In genomic region chr2:68157002-68157401, GRCh38 we compare ENCODE assay signal across 8 cellular contexts. TPM values are rescaled to one million over a fixed set of nuclear protein-coding genes. Genes with fewer than 3 reads are reported as not detected.
DNase-seq lines count a peak whose midpoint lies in the region; ATAC-seq, FAIRE-seq and TF ChIP-seq lines count a peak whose summit lies in the region.

No MANE protein-coding gene starts in this region.

- peak overlapping the region; percentile 69 for H3K27ac ChIP-seq in PC-9
- peak overlapping the region; percentile 83 for H3K27ac ChIP-seq in endothelial cell of umbilical vein (ENCODE audit: insufficient read depth, low read depth, low read length)

- CTCF ChIA-PET in activated CD4-positive, alpha-beta T cell treated with anti-CD3 and anti-CD28 coated beads, Interleukin-2, amount 10 ng/mL, durations not matched to agents 7 days and 5 days (lab: Charles Lee) = interaction anchor here (0.6 to 2.2 kb wide), 9 partner anchors 9 to 126 kb away, joined by 3 to 9 read pairs (median 3); no protein-coding TSS in a partner anchor
- CTCF ChIA-PET in PC-9 (lab: Charles Lee) (no interaction called here), endothelial cell of umbilical vein (lab: Charles Lee) (interaction anchor here (0.7 to 2.7 kb wide), 10 partner anchors 24 to 285 kb away, joined by 3 to 13 read pairs (median 6); partner anchors contain the start of gene PPP3R1)

- DNase-seq in activated CD4-positive, alpha-beta T cell treated with anti-CD3 and anti-CD28 coated beads, Interleukin-2, amount 10 ng/mL, durations not matched to agents 7 days and 5 days = no peak
- no peak for DNase-seq in activated CD4-positive, alpha-beta T cell treated with anti-CD3 and anti-CD28 coated beads, Interleukin-2, amount 50 U/mL, for 1 hour
- DNase-seq in PC-9 = no peak
- no peak for DNase-seq in endothelial cell of umbilical vein (ENCODE audit: low read depth, low spot score)
- DNase-seq in natural killer cell = no peak
- DNase-seq in NCI-H2107 treated with DMSO at 0.1 percent for 48 hours (lab: John Stamatoyannopoulos, UW; ENCODE audit: unreplicated experiment) = no peak
- no peak for DNase-seq in middle frontal gyrus (ENCODE audit: extremely low spot score, low spot score)

- no peak for FAIRE-seq in endothelial cell of umbilical vein (lab: Jason Lieb, UNC)

- POLR2A ChIA-PET in activated CD4-positive, alpha-beta T cell treated with anti-CD3 and anti-CD28 coated beads, Interleukin-2, amount 10 ng/mL, durations not matched to agents 7 days and 5 days (lab: Charles Lee) = interaction anchor here (0.7 kb wide), 1 partner anchor 32 kb away, joined by 3 read pairs; no protein-coding TSS in a partner anchor
- POLR2A ChIA-PET in PC-9 (lab: Charles Lee; ENCODE audit: unreplicated experiment) (interaction anchor here (0.6 to 1.1 kb wide), 5 partner anchors 9 to 1722 kb away, joined by 3 to 15 read pairs (median 6); partner anchors contain the start of gene C1D), endothelial cell of umbilical vein (lab: Charles Lee) (interaction anchor here (1.3 kb wide), 1 partner anchor 13 kb away, joined by 3 read pairs; no protein-coding TSS in a partner anchor)

- TF ChIP-seq CTCF in PC-9 (conservative IDR thresholded peaks at IDR 0.05) = no peak
- no peak for TF ChIP-seq CTCF in endothelial cell of umbilical vein (IDR thresholded peaks at IDR 0.05; ENCODE audit: extremely low read depth in 1 of 2, insufficient read depth in 1 of 2, low read depth in 1 of 2, low read length in 2 of 2)
- no peak for TF ChIP-seq CTCF in natural killer cell (IDR thresholded peaks at IDR 0.05)

- H3K79me2 ChIP-seq in PC-9 (ENCODE audit: low read depth) = peaks cover 65% of the 10 kb centered on the region
- H3K79me2 ChIP-seq in endothelial cell of umbilical vein (ENCODE audit: control insufficient read depth, insufficient read depth, low read length) = peaks cover 49% of the 10 kb centered on the region

- H2AFZ ChIP-seq in PC-9 (peak overlapping the region; percentile 93), endothelial cell of umbilical vein (ENCODE audit: low read depth, low read length) (peak overlapping the region; percentile 73)

- H3K27me3 ChIP-seq in PC-9 (ENCODE audit: insufficient read depth, low read depth) = no peaks in the 10 kb centered on the region
- no peaks in the 10 kb centered on the region for H3K27me3 ChIP-seq in endothelial cell of umbilical vein (ENCODE audit: control insufficient read depth in 2 of 2, insufficient read depth in 2 of 2, low read length in 2 of 2)

- no peak for TF ChIP-seq POLR2A in endothelial cell of umbilical vein (IDR thresholded peaks at IDR 0.05; ENCODE audit: low read depth, low read length)

- no peaks in the 10 kb centered on the region for H3K9me1 ChIP-seq in endothelial cell of umbilical vein (replicated peaks; ENCODE audit: control insufficient read depth, extremely low read depth, insufficient read depth, low read length)

- peak overlapping the region; percentile 94 for H3K4me3 Mint-ChIP-seq in activated CD4-positive, alpha-beta T cell treated with anti-CD3 and anti-CD28 coated beads, Interleukin-2, amount 10 ng/mL, durations not matched to agents 7 days and 5 days
- H3K4me3 Mint-ChIP-seq in natural killer cell = peak overlapping the region; percentile 100

- peak overlapping the region; percentile 88 for H3K9ac ChIP-seq in endothelial cell of umbilical vein (replicated peaks; ENCODE audit: extremely low read depth, insufficient read depth, low read length)

- no peaks in the 10 kb centered on the region for H3F3A ChIP-seq in PC-9 (ENCODE audit: insufficient read depth, low read depth)

- no peaks in the 10 kb centered on the region for H3K9me3 Mint-ChIP-seq in activated CD4-positive, alpha-beta T cell treated with anti-CD3 and anti-CD28 coated beads, Interleukin-2, amount 10 ng/mL, durations not matched to agents 7 days and 5 days
- H3K9me3 Mint-ChIP-seq in natural killer cell = no peaks in the 10 kb centered on the region

- H3K36me3 Mint-ChIP-seq in activated CD4-positive, alpha-beta T cell treated with anti-CD3 and anti-CD28 coated beads, Interleukin-2, amount 10 ng/mL, durations not matched to agents 7 days and 5 days (ENCODE audit: low read depth) = peaks cover 18% of the 10 kb centered on the region
- peaks cover 9% of the 10 kb centered on the region for H3K36me3 Mint-ChIP-seq in natural killer cell

- H4K20me1 ChIP-seq in PC-9 (ENCODE audit: insufficient read depth) = no peaks in the 10 kb centered on the region
- H4K20me1 ChIP-seq in endothelial cell of umbilical vein (replicated peaks; ENCODE audit: control insufficient read depth, extremely low read depth, insufficient read depth, low read length) = no peaks in the 10 kb centered on the region

- H3K36me3 ChIP-seq in PC-9 (ENCODE audit: low read depth) (peaks cover 13% of the 10 kb centered on the region), endothelial cell of umbilical vein (ENCODE audit: control insufficient read depth in 2 of 2, extremely low read depth in 1 of 2, insufficient read depth in 2 of 2, low read length in 2 of 2) (peaks cover under 1 to 13% of the 10 kb centered on the region in 2 experiments)

- peak overlapping the region; percentile 100 for H3K27ac Mint-ChIP-seq in activated CD4-positive, alpha-beta T cell treated with anti-CD3 and anti-CD28 coated beads, Interleukin-2, amount 10 ng/mL, durations not matched to agents 7 days and 5 days
- H3K27ac Mint-ChIP-seq in natural killer cell = peak overlapping the region; percentile 96 to 100

- H3K4me1 ChIP-seq in PC-9 (replicated peaks; ENCODE audit: insufficient read depth) (peaks cover 14% of the 10 kb centered on the region), endothelial cell of umbilical vein (ENCODE audit: control insufficient read depth, extremely low read depth, insufficient read depth, low read length) (peaks cover 21% of the 10 kb centered on the region)

- H3K9me3 ChIP-seq in PC-9 (ENCODE audit: insufficient read depth, low read depth) = no peaks in the 10 kb centered on the region
- H3K9me3 ChIP-seq in endothelial cell of umbilical vein (replicated peaks; ENCODE audit: control insufficient read depth, insufficient read depth, low read length) = no peaks in the 10 kb centered on the region

- peak overlapping the region; percentile 93 for H3K4me2 ChIP-seq in PC-9
- H3K4me2 ChIP-seq in endothelial cell of umbilical vein (ENCODE audit: insufficient read depth, low read length) = peak overlapping the region; percentile 92

- intact Hi-C loops in PC-9 (cut with micrococcal nuclease; ENCODE audit: unreplicated experiment) = loop anchor here (1.0 kb wide), 1 partner anchor 95 kb away; the partner anchor contains the start of gene PPP3R1
- intact Hi-C loops in endothelial cell of umbilical vein (cut with micrococcal nuclease) = loop anchor here (1.0 kb wide), 4 partner anchors 35 to 310 kb away; partner anchors contain the start of genes APLF, FBXO48 and PPP3R1
- intact Hi-C loops in natural killer cell (cut with micrococcal nuclease) = loop anchor here (1.0 kb wide), 2 partner anchors 95 to 310 kb away; partner anchors contain the start of genes APLF, FBXO48 and PPP3R1

- ATAC-seq in HG02610 (IDR thresholded peaks at IDR 0.05; ENCODE audit: unreplicated experiment) = peak; percentile 24
- ATAC-seq in natural killer cell = peak; percentile 35 to 52 (median 42)

- no peaks in the 10 kb centered on the region for H3K27me3 Mint-ChIP-seq in activated CD4-positive, alpha-beta T cell treated with anti-CD3 and anti-CD28 coated beads, Interleukin-2, amount 10 ng/mL, durations not matched to agents 7 days and 5 days
- H3K27me3 Mint-ChIP-seq in natural killer cell (ENCODE audit: low read depth in 2 of 2) = no peaks in the 10 kb centered on the region

- BruUV-seq in PC-9 (replicated peaks; lab: Mats Ljungman, UMichigan) = TSS peak; percentile 71
- TSS peak; percentile 80 for BruUV-seq in endothelial cell of umbilical vein (replicated peaks; lab: Mats Ljungman, UMichigan)

- dilution Hi-C loops in endothelial cell of umbilical vein (cut with MboI; ENCODE audit: extremely low pct_ligation_motif_present, low sequenced_read_pairs) = no loop called here

- H3K4me1 Mint-ChIP-seq in activated CD4-positive, alpha-beta T cell treated with anti-CD3 and anti-CD28 coated beads, Interleukin-2, amount 10 ng/mL, durations not matched to agents 7 days and 5 days = peaks cover 50% of the 10 kb centered on the region
- peaks cover 33 to 34% of the 10 kb centered on the region in 2 donors for H3K4me1 Mint-ChIP-seq in natural killer cell

- H3K4me3 ChIP-seq in PC-9 (peak overlapping the region; percentile 87), endothelial cell of umbilical vein (replicated peaks in 1 of 3; ENCODE audit: insufficient read depth in 1 of 3, low read depth in 1 of 3, low read length in 3 of 3) (peak overlapping the region; percentile 54 to 99 (median 66))

- no peaks in the 10 kb centered on the region for H3K9me2 ChIP-seq in PC-9 (ENCODE audit: insufficient read depth)

TF ChIP-seq in endothelial cell of umbilical vein, 7 proteins besides CTCF, POLR2A, EP300 and RAD21:
- no peak for TF ChIP-seq EZH2 (IDR thresholded peaks at IDR 0.05; ENCODE audit: borderline replicate concordance, low read depth, low read length, severe bottlenecking)
- no peak for TF ChIP-seq MYC (IDR thresholded peaks at IDR 0.05; ENCODE audit: low read depth, low read length)
- TF ChIP-seq GATA2 (IDR thresholded peaks at IDR 0.05; ENCODE audit: insufficient read depth, insufficient read length, low read depth, low read length) = no peak
- no peak for TF ChIP-seq MAX (IDR thresholded peaks at IDR 0.05; ENCODE audit: insufficient read depth, insufficient read length)
- TF ChIP-seq POLR2AphosphoS5 (IDR thresholded peaks at IDR 0.05; ENCODE audit: insufficient read depth, low read depth, low read length) = no peak
- TF ChIP-seq JUN (IDR thresholded peaks at IDR 0.05; ENCODE audit: borderline replicate concordance, insufficient read depth, insufficient read length, low read depth) = no peak
- no peak for TF ChIP-seq FOS (IDR thresholded peaks at IDR 0.05; ENCODE audit: borderline replicate concordance, insufficient read depth, low read length)

RNA-seq across cellular contexts. Expression of gene PNO1, which starts 0.7 kb away (rescaled TPM):
- total RNA-seq in activated CD4-positive, alpha-beta T cell treated with anti-CD3 and anti-CD28 coated beads, Interleukin-2, amount 10 ng/mL, durations not matched to agents 7 days and 5 days = 10 to 100 TPM; 10.9 to 12.0 TPM
- 11.2 and 17.8 TPM in 2 replicates for total RNA-seq in PC-9 (2021)
- 19.9 and 25.6 TPM in 2 replicates for total RNA-seq in endothelial cell of umbilical vein
- 9.4 and 9.9 TPM in 2 replicates for polyA plus RNA-seq in endothelial cell of umbilical vein
- polyA plus RNA-seq in endothelial cell of umbilical vein (2011; cell fraction: cytosol; rRNA removed) = 12.5 and 14.3 TPM in 2 replicates
- polyA plus RNA-seq in endothelial cell of umbilical vein (2011; cell fraction: nucleus; rRNA removed) = 6.8 TPM in 2 replicates
- 19.9 and 31.2 TPM in 2 replicates for polyA plus RNA-seq in endothelial cell of umbilical vein (2012)
- polyA minus RNA-seq in endothelial cell of umbilical vein = 3.1 and 3.6 TPM in 2 replicates
- 8.9 TPM for polyA minus RNA-seq in endothelial cell of umbilical vein (2011; cell fraction: cytosol; rRNA and poly(A)+ RNA removed)
- 4.1 and 4.6 TPM in 2 replicates for polyA minus RNA-seq in endothelial cell of umbilical vein (2011; cell fraction: nucleus; rRNA and poly(A)+ RNA removed)
- total RNA-seq in natural killer cell = 10 to 100 TPM; 19.4 to 25.1 (median 25.0) TPM
